ENCODE assay signal across 27 cellular contexts in genomic region chr7:36044096-36044892, GRCh38.
DNase-seq lines count a peak whose midpoint lies in the region; FAIRE-seq and TF ChIP-seq lines count a peak whose summit lies in the region.
"Had no signal": no experiment of that assay in that cellular context is flagged by ENCODE, and none has a peak within 500 bp of the region (broad histone marks: within the 10 kb centered on the region; RNA-seq: fewer than 3 reads in every experiment).

No MANE protein-coding gene starts in this region.

- H3K9ac ChIP-seq in SK-N-MC (ENCODE audit: insufficient read length) (no peak overlapping the region), kidney (ENCODE audit: low read length in 2 of 2) (no peak overlapping the region)

- FAIRE-seq in kidney (lab: Jason Lieb, UNC), result no peak
- FAIRE-seq in RCC 7860 (lab: Jason Lieb, UNC), result no peak
- FAIRE-seq: endometrium, islet of Langerhans had no signal

- H3K9me3 ChIP-seq in SK-N-MC (ENCODE audit: low read depth, low read length) (no peaks in the 10 kb centered on the region), kidney (ENCODE audit: control insufficient read depth in 1 of 2, low read length in 2 of 2) (no peaks in the 10 kb centered on the region), spleen (no peaks in the 10 kb centered on the region)
- H3K9me3 ChIP-seq: SJCRH30 had no signal

- TF ChIP-seq POLR2A in spleen (IDR thresholded peaks at IDR 0.05), result no peak

- H3K27me3 ChIP-seq in spleen (replicated peaks in 1 of 7), result no peaks in the 10 kb centered on the region

- no peak overlapping the region for H3K4me3 ChIP-seq in SK-N-MC
- no peak overlapping the region for H3K4me3 ChIP-seq in kidney (ENCODE audit: low read length in 2 of 2)
- no peak overlapping the region for H3K4me3 ChIP-seq in spleen
- H3K4me3 ChIP-seq: GM23338, SJCRH30, skin epidermis had no signal

- 68 to 84% (median 76%) methylated on average over 6 of the region's 6 CpGs for WGBS in spleen, 5 donors

- H3K4me1 ChIP-seq in kidney (ENCODE audit: control insufficient read depth in 1 of 2, insufficient read depth in 1 of 2, low read depth in 1 of 2, low read length in 2 of 2) (peaks cover 4 to 12% of the 10 kb centered on the region in 2 donors), spleen (peaks cover 0 to 44% (median 14%) of the 10 kb centered on the region in 6 donors)
- H3K4me1 ChIP-seq: SJCRH30 had no signal

- no peaks in the 10 kb centered on the region for H3K36me3 ChIP-seq in SK-N-MC (ENCODE audit: insufficient read depth, low read length)
- no peaks in the 10 kb centered on the region for H3K36me3 ChIP-seq in kidney (ENCODE audit: control insufficient read depth in 1 of 2, insufficient read depth in 2 of 2, low read length in 2 of 2)
- H3K36me3 ChIP-seq in spleen, result no peaks in the 10 kb centered on the region
- H3K36me3 ChIP-seq: SJCRH30 had no signal

- H3K27ac ChIP-seq in SK-N-MC, result peak overlapping the region; percentile 49
- peak overlapping the region; percentile 2 to 30 for H3K27ac ChIP-seq in kidney (ENCODE audit: low read depth in 2 of 2, low read length in 2 of 2)
- H3K27ac ChIP-seq in spleen, result peak overlapping the region in 7 of 8 donors; percentile 42 to 72 (median 55)
- H3K27ac ChIP-seq: HL-60, SJCRH30 had no signal

- intact Hi-C loops in kidney (cut with DNase I), result no loop called here
- intact Hi-C loops in spleen (cut with DNase I; ENCODE audit: low total_unique reads), result no loop called here
- intact Hi-C loops in posterior cingulate gyrus (cut with DNase I), result no loop called here

- no peak for TF ChIP-seq CTCF in kidney (IDR thresholded peaks at IDR 0.05; ENCODE audit: borderline replicate concordance, extremely low read depth, insufficient read depth)
- no peak for TF ChIP-seq CTCF in spleen (IDR thresholded peaks at IDR 0.05 in 8 of 11, conservative IDR thresholded peaks at IDR 0.05 in 3 of 11)

- DNase-seq in NCI-H226 (peak; percentile 40), SK-N-MC (ENCODE audit: low read depth, low spot score) (no peak), kidney (no peak), spleen (no peak), RCC 7860 (ENCODE audit: low spot score) (no peak), posterior cingulate gyrus (no peak), T1000 (lab: John Stamatoyannopoulos, UW) (no peak)
- no peak for DNase-seq in stimulated activated CD4-positive, alpha-beta T cell treated with anti-CD3 and anti-CD28 coated beads, Interleukin-4, amount 100 ng/mL, for 1 hour
- DNase-seq: activated CD4-positive, alpha-beta memory T cell treated with anti-CD3 and anti-CD28 coated beads, Interleukin-2, amount 10 ng/mL, durations not matched to agents 7 days and 5 days; activated CD4-positive, alpha-beta T cell treated with anti-CD3 and anti-CD28 coated beads for 1 hour; aorta; central memory CD4-positive, alpha-beta T cell; DMS153; Kasumi-1; NCI-H1048; NCI-H187; NCI-H2171 treated with DMSO at 0.1 percent for 48 hours; NCI-H526; SJCRH30; stimulated activated CD8-positive, alpha-beta memory T cell treated with anti-CD3 and anti-CD28 coated beads, Interleukin-4, amount 100 ng/mL, for 48 hours; stimulated activated naive CD8-positive, alpha-beta T cell treated with anti-CD3 and anti-CD28 coated beads, Interleukin-15, amount 100 ng/mL, for 72 hours; trophoblast cell had no signal
